In the genomic region with DNA sequence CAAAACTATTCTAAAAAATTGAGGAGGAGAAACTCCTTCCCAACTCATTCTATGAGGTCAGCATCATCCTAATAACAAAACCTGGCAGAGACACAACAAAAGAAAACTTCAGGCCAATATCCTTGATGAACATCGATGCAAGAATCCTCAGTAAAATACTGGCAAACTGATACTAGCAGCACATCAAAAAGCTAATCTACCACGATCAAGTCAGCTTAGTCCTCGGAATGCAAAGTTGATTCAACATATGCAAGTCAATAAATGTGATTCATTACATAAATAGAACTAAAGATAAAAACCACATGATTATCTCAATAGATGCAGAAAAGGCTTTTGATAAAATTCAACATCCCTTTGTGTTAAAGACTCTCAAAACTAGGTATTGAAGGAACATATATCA, we compare ENCODE assay signal across 1 cellular context.
TF ChIP-seq lines count a peak whose summit lies in the region.

No MANE protein-coding gene starts in this region.

TF ChIP-seq in IMR-90, 13 proteins besides CTCF, POLR2A, EP300 and RAD21 (continued from another document):
- TF ChIP-seq, protein P1, sequence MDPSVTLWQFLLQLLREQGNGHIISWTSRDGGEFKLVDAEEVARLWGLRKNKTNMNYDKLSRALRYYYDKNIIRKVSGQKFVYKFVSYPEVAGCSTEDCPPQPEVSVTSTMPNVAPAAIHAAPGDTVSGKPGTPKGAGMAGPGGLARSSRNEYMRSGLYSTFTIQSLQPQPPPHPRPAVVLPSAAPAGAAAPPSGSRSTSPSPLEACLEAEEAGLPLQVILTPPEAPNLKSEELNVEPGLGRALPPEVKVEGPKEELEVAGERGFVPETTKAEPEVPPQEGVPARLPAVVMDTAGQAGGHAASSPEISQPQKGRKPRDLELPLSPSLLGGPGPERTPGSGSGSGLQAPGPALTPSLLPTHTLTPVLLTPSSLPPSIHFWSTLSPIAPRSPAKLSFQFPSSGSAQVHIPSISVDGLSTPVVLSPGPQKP (IDR thresholded peaks at IDR 0.05; ENCODE audit: borderline replicate concordance, low read depth, low read length) = no peak
